In the genomic region with DNA sequence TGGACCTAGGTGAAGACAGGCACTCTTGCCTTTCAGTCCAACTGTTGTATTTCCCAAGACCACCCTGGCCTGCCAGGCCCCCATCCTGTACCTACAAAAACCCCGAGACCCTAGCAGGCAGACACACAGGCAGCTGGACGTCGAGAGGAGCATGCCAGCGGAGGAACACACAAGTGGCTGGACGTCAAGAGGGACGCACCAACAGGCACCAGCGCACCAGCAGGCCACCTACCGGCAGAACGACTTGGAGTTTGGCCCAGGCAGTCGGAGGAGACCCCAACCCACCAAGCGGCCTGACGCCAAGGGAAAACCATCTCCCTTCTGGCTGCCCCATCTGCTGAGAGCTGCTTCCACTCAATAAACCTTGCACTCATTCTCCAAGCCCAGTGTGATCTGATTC, we compare ENCODE assay signal across 25 cellular contexts.
"Had no signal": no experiment of that assay in that cellular context is flagged by ENCODE, and none has a peak within 500 bp of the region (broad histone marks: within the 10 kb centered on the region; RNA-seq: fewer than 3 reads in every experiment).

No MANE protein-coding gene starts in this region.

- ATAC-seq: effector memory CD8-positive, alpha-beta T cell; gastrocnemius medialis; left cardiac atrium; natural killer cell treated with Interleukin-12 subunit alpha and Interleukin-12 subunit beta and Interleukin-15 and Interleukin-18, amount 100 ng/mL, for 72 hours; pancreas; sciatic nerve; stimulated activated naive B cell treated with anti-CD40 and anti-IgM and Interleukin-4, amounts not matched to agents 10 μg/mL and 1 μg/mL and 100 μg/mL, for 72 hours; stimulated activated naive CD8-positive, alpha-beta T cell treated with anti-CD3 and anti-CD28 coated beads, Interleukin-15, amount 100 ng/mL, for 72 hours had no signal

- H3K9me3 ChIP-seq: esophagus muscularis mucosa, gastrocnemius medialis, left ventricle myocardium inferior, pancreas, prostate gland, thoracic aorta, transverse colon had no signal

- H3K27ac ChIP-seq: epithelial cell of prostate, esophagus muscularis mucosa, gastrocnemius medialis, left ventricle myocardium inferior, neural progenitor cell, pancreas, prostate gland, spleen, thoracic aorta, transverse colon had no signal

- H3K4me2 ChIP-seq: neural progenitor cell had no signal

- FAIRE-seq: keratinocyte, pancreas had no signal

- DNase-seq: effector memory CD8-positive, alpha-beta T cell; gastrocnemius medialis; immature natural killer cell; left cardiac atrium; left ventricle myocardium inferior; mesenchymal stem cell; midbrain; occipital lobe; pancreas; spleen; stimulated activated CD4-positive, alpha-beta T cell treated with anti-CD3 and anti-CD28 coated beads, Interleukin-15, amount 100 ng/mL, for 24 hours; stimulated activated CD4-positive, alpha-beta T cell treated with anti-CD3 and anti-CD28 coated beads, Interleukin-1b, Interleukin-23, amount 100 ng/mL, for 48 hours; stimulated activated CD4-positive, alpha-beta T cell treated with anti-CD3 and anti-CD28 coated beads, Interleukin-4, amount 100 ng/mL, for 4 hours; stimulated activated naive B cell treated with anti-CD40 and anti-IgM and Interleukin-4, amounts not matched to agents 10 μg/mL and 1 μg/mL and 100 μg/mL, for 72 hours; stimulated activated naive CD8-positive, alpha-beta T cell treated with anti-CD3 and anti-CD28 coated beads, Interleukin-15, amount 100 ng/mL, for 72 hours; transverse colon had no signal

- H3K4me3 ChIP-seq: esophagus muscularis mucosa, gastrocnemius medialis, left ventricle myocardium inferior, lung, neural progenitor cell, pancreas, prostate gland, spleen, thoracic aorta, transverse colon had no signal

- H3K27me3 ChIP-seq: esophagus muscularis mucosa, gastrocnemius medialis, neural progenitor cell, pancreas, spleen, transverse colon had no signal

- H3K36me3 ChIP-seq: esophagus muscularis mucosa, gastrocnemius medialis, left ventricle myocardium inferior, neural progenitor cell, pancreas, prostate gland, spleen, thoracic aorta, transverse colon had no signal

- H3K9ac ChIP-seq: neural progenitor cell had no signal

- H2AFZ ChIP-seq: neural progenitor cell had no signal

- H3K4me1 ChIP-seq: esophagus muscularis mucosa, gastrocnemius medialis, left ventricle myocardium inferior, neural progenitor cell, pancreas, prostate gland, spleen, transverse colon had no signal
